17 cellular contexts compared by ENCODE assay signal in genomic region chrX:31392541-31392940, GRCh38.
DNase-seq lines count a peak whose midpoint lies in the region; ATAC-seq, FAIRE-seq and TF ChIP-seq lines count a peak whose summit lies in the region.
"Had no signal": no experiment of that assay in that cellular context is flagged by ENCODE, and none has a peak within 500 bp of the region (broad histone marks: within the 10 kb centered on the region; RNA-seq: fewer than 3 reads in every experiment).

No MANE protein-coding gene starts in this region.

- intact Hi-C loops in head of caudate nucleus (cut with DNase I), result no loop called here

- POLR2A ChIA-PET in A549 (lab: Yijun Ruan, JAX), result no interaction called here

- TF ChIP-seq CTCF in A549 (IDR thresholded peaks at IDR 0.05), result no peak
- TF ChIP-seq CTCF in astrocyte (IDR thresholded peaks at IDR 0.05; ENCODE audit: insufficient read depth, low read depth, low read length), result no peak

- H3K4me1 ChIP-seq in A549 (no peaks in the 10 kb centered on the region), astrocyte (ENCODE audit: insufficient read depth, low read length) (peaks cover 7% of the 10 kb centered on the region)
- H3K4me1 ChIP-seq: BE2C had no signal

- 46% methylated on average over 3 of the region's 3 CpGs for WGBS in A549 (ENCODE audit: missing lambda C conversion rate)

- no peaks in the 10 kb centered on the region for H3K9me3 ChIP-seq in A549
- H3K9me3 ChIP-seq in astrocyte (ENCODE audit: insufficient read depth, low read depth, low read length), result no peaks in the 10 kb centered on the region
- H3K9me3 ChIP-seq: BE2C had no signal

- TF ChIP-seq POLR2A in A549 (IDR thresholded peaks at IDR 0.05; ENCODE audit: low read length), result no peak

- no peak for ATAC-seq in A549

- no peak overlapping the region for H3K27ac Mint-ChIP-seq in astrocyte (ENCODE audit: unreplicated experiment)
- no peak overlapping the region for H3K27ac Mint-ChIP-seq in activated naive CD8-positive, alpha-beta T cell treated with anti-CD3 and anti-CD28 coated beads for 36 hours
- H3K27ac Mint-ChIP-seq: CD4-positive, alpha-beta memory T cell had no signal

- peak overlapping the region; percentile 9 for H2AFZ ChIP-seq in astrocyte (ENCODE audit: low read depth, low read length)

- no peak overlapping the region for H3K4me2 ChIP-seq in A549
- H3K4me2 ChIP-seq in astrocyte (ENCODE audit: low read length), result no peak overlapping the region

- H3K9me3 Mint-ChIP-seq in astrocyte (ENCODE audit: unreplicated experiment), result no peaks in the 10 kb centered on the region
- H3K9me3 Mint-ChIP-seq in activated naive CD8-positive, alpha-beta T cell treated with anti-CD3 and anti-CD28 coated beads for 36 hours, result no peaks in the 10 kb centered on the region

- no peaks in the 10 kb centered on the region for H3K79me2 ChIP-seq in astrocyte (ENCODE audit: insufficient read depth, low read length)

- H3K27me3 ChIP-seq in astrocyte (ENCODE audit: insufficient read depth, low read length), result no peaks in the 10 kb centered on the region
- H3K27me3 ChIP-seq: BE2C had no signal

- TF ChIP-seq EP300 in A549 (IDR thresholded peaks at IDR 0.05), result no peak

- H3K36me3 Mint-ChIP-seq in astrocyte (ENCODE audit: low read depth, unreplicated experiment), result no peaks in the 10 kb centered on the region
- no peaks in the 10 kb centered on the region for H3K36me3 Mint-ChIP-seq in activated naive CD8-positive, alpha-beta T cell treated with anti-CD3 and anti-CD28 coated beads for 36 hours
- H3K36me3 Mint-ChIP-seq: CD4-positive, alpha-beta memory T cell; IgD-negative memory B cell had no signal

- peak; percentile 51 for FAIRE-seq in A549 (lab: Jason Lieb, UNC)
- peak; percentile 93 for FAIRE-seq in G401.6 (lab: Jason Lieb, UNC)
- peak; percentile 99 for FAIRE-seq in astrocyte (lab: Jason Lieb, UNC)

- H3K4me3 Mint-ChIP-seq in astrocyte (ENCODE audit: unreplicated experiment), result no peak overlapping the region
- H3K4me3 Mint-ChIP-seq in activated naive CD8-positive, alpha-beta T cell treated with anti-CD3 and anti-CD28 coated beads for 36 hours, result no peak overlapping the region
- H3K4me3 Mint-ChIP-seq: CD4-positive, alpha-beta memory T cell; IgD-negative memory B cell had no signal

- H3K27me3 Mint-ChIP-seq in astrocyte (ENCODE audit: low read depth, unreplicated experiment), result no peaks in the 10 kb centered on the region
- H3K27me3 Mint-ChIP-seq in activated naive CD8-positive, alpha-beta T cell treated with anti-CD3 and anti-CD28 coated beads for 36 hours, result no peaks in the 10 kb centered on the region

- DNase-seq in A549 (ENCODE audit: low read depth in 1 of 2, low spot score in 1 of 2), result no peak
- DNase-seq in astrocyte (ENCODE audit: low read depth), result peak; percentile 22
- peak; percentile 9 for DNase-seq in kidney tubule cell (ENCODE audit: low spot score)
- DNase-seq in head of caudate nucleus, result no peak
- no peak for DNase-seq in AML-193 (lab: John Stamatoyannopoulos, UW)
- no peak for DNase-seq in activated naive CD8-positive, alpha-beta T cell treated with anti-CD3 and anti-CD28 coated beads for 36 hours
- DNase-seq: 8988T; ACHN; BE2C; CD4-positive, alpha-beta memory T cell; DMS79; GF-D8; H7; KG1 had no signal

- H3K27ac ChIP-seq in A549 (no peak overlapping the region), astrocyte (ENCODE audit: low read depth, low read length) (no peak overlapping the region)
- H3K27ac ChIP-seq: C4-2B had no signal

- no peaks in the 10 kb centered on the region for H3K36me3 ChIP-seq in astrocyte (ENCODE audit: insufficient read depth, low read length)
- H3K36me3 ChIP-seq: BE2C had no signal

- no peak for TF ChIP-seq RAD21 in A549 (conservative IDR thresholded peaks at IDR 0.05 in 1 of 2, IDR thresholded peaks at IDR 0.05 in 1 of 2)

- peaks cover 2% of the 10 kb centered on the region for H3K4me1 Mint-ChIP-seq in astrocyte (ENCODE audit: low read depth, unreplicated experiment)
- H3K4me1 Mint-ChIP-seq in activated naive CD8-positive, alpha-beta T cell treated with anti-CD3 and anti-CD28 coated beads for 36 hours, result no peaks in the 10 kb centered on the region
- H3K4me1 Mint-ChIP-seq: CD4-positive, alpha-beta memory T cell had no signal

- H3K4me3 ChIP-seq in A549 (no peak overlapping the region), astrocyte (ENCODE audit: insufficient read depth, low read depth, low read length) (no peak overlapping the region)

- CTCF ChIA-PET in A549 (lab: Yijun Ruan, JAX), result no interaction called here

- H4K20me1 ChIP-seq in astrocyte (ENCODE audit: insufficient read depth, low read length), result no peaks in the 10 kb centered on the region

- no peak overlapping the region for H3K9ac ChIP-seq in astrocyte (ENCODE audit: low read length)

TF ChIP-seq in A549, 52 proteins besides CTCF, POLR2A, EP300 and RAD21:
- no peak for TF ChIP-seq CBX8 (IDR thresholded peaks at IDR 0.05)
- TF ChIP-seq USF2 (IDR thresholded peaks at IDR 0.05), result no peak
- TF ChIP-seq RARB (CRISPR knock-in tag; IDR thresholded peaks at IDR 0.05), result no peak
- no peak for TF ChIP-seq MAX (IDR thresholded peaks at IDR 0.05)

Comparison
In these comparisons a context has a peak if more than half of its experiments do, and no peak if none do; other contexts are left out.
1. DNase-seq: peak in astrocyte (single experiment) and kidney tubule cell (single experiment); none in A549 (0 of 2), head of caudate nucleus (0 of 42), AML-193 (0 of 2) and activated naive CD8-positive, alpha-beta T cell treated with anti-CD3 and anti-CD28 coated beads for 36 hours (single experiment).